In genomic region chr11:65315204-65315865, GRCh38 we compare ENCODE assay signal across 8 cellular contexts. TPM values are rescaled to one million over a fixed set of nuclear protein-coding genes. Genes with fewer than 3 reads are reported as not detected.
A peak's percentile ranks its signal among the peaks of the same experiment; 100 is the strongest.
DNase-seq lines count a peak whose midpoint lies in the region; ATAC-seq and TF ChIP-seq lines count a peak whose summit lies in the region.

No MANE protein-coding gene starts in this region.

- H3K36me3 Mint-ChIP-seq in chondrocyte (ENCODE audit: low read depth) = no peaks in the 10 kb centered on the region

- H3K9me3 Mint-ChIP-seq in chondrocyte (ENCODE audit: low read depth) = no peaks in the 10 kb centered on the region

- no peaks in the 10 kb centered on the region for H3K27me3 Mint-ChIP-seq in chondrocyte (ENCODE audit: low read depth)

- H3K4me1 Mint-ChIP-seq in chondrocyte (ENCODE audit: low read depth) = peaks cover 33% of the 10 kb centered on the region

- peak overlapping the region; percentile 95 for H3K27ac Mint-ChIP-seq in chondrocyte (ENCODE audit: unreplicated experiment)

- ATAC-seq in HG02588 (IDR thresholded peaks at IDR 0.05; ENCODE audit: unreplicated experiment) (peak; percentile 41), GM18909 (IDR thresholded peaks at IDR 0.05; ENCODE audit: poor library complexity, unreplicated experiment) (no peak)

- peak; percentile 100 for TF ChIP-seq CTCF in chondrocyte (IDR thresholded peaks at IDR 0.05)

- in situ Hi-C loops in Caki2 (cut with HindIII; ENCODE audit: low pct_unique_long_range_greater_than_20kb, low sequenced_read_pairs) = no loop called here

- peak; percentile 74 for DNase-seq in Caki2 (ENCODE audit: low read depth)
- DNase-seq in NCI-H345 treated with DMSO at 0.1 percent for 48 hours (lab: John Stamatoyannopoulos, UW; ENCODE audit: unreplicated experiment) = peak; percentile 45
- peak; percentile 74 to 81 for DNase-seq in activated CD4-positive, alpha-beta T cell treated with anti-CD3 and anti-CD28 coated beads for 4 hours
- no peak for DNase-seq in chondrocyte (ENCODE audit: low spot score)
- DNase-seq in kidney tubule cell (ENCODE audit: low spot score) = peak; percentile 76
- DNase-seq in stimulated activated CD4-positive, alpha-beta T cell treated with anti-CD3 and anti-CD28 coated beads, Interleukin-1b, Interleukin-23, amount 100 ng/mL, for 4 hours (ENCODE audit: low read depth in 2 of 2) = peak; percentile 82 to 85

- peak overlapping the region; percentile 80 for H3K4me3 Mint-ChIP-seq in chondrocyte (ENCODE audit: unreplicated experiment)

RNA-seq across cellular contexts. Expression of gene CDC42EP2, which starts 0.7 kb away (rescaled TPM):
- 4.6 TPM in 1 of 2 replicates, not detected in the other for total RNA-seq in Caki2 (2014; rRNA removed; shearing (Covaris generic); ENCODE audit: low replicate concordance)
- 7.3 to 12.8 TPM (median 12.6 TPM) in 3 replicates for total RNA-seq in chondrocyte

RNA-seq across cellular contexts. Expression of gene DPF2, which starts 18.3 kb away (rescaled TPM):
- total RNA-seq in Caki2 (2014; rRNA removed; shearing (Covaris generic); ENCODE audit: low replicate concordance) = 29.8 and 61.4 TPM in 2 replicates
- 49.7 to 52.3 TPM (median 49.9 TPM) in 3 replicates for total RNA-seq in chondrocyte

RNA-seq across cellular contexts. Expression of gene TIGD3, which starts 39.2 kb away (rescaled TPM):
- 0.23 and 1.5 TPM in 2 replicates for total RNA-seq in Caki2 (2014; rRNA removed; shearing (Covaris generic); ENCODE audit: low replicate concordance)
- total RNA-seq in chondrocyte = 0.10 to 0.18 TPM in 2 of 3 replicates, not detected in the other

RNA-seq across cellular contexts. Expression of gene POLA2, which starts 53.6 kb away (rescaled TPM):
- total RNA-seq in Caki2 (2014; rRNA removed; shearing (Covaris generic); ENCODE audit: low replicate concordance) = 8.7 and 15.5 TPM in 2 replicates
- total RNA-seq in chondrocyte = 5.7 to 19.0 TPM (median 6.2 TPM) in 3 replicates
